Comparison of ENCODE assay signal across 9 cellular contexts in the genomic region with DNA sequence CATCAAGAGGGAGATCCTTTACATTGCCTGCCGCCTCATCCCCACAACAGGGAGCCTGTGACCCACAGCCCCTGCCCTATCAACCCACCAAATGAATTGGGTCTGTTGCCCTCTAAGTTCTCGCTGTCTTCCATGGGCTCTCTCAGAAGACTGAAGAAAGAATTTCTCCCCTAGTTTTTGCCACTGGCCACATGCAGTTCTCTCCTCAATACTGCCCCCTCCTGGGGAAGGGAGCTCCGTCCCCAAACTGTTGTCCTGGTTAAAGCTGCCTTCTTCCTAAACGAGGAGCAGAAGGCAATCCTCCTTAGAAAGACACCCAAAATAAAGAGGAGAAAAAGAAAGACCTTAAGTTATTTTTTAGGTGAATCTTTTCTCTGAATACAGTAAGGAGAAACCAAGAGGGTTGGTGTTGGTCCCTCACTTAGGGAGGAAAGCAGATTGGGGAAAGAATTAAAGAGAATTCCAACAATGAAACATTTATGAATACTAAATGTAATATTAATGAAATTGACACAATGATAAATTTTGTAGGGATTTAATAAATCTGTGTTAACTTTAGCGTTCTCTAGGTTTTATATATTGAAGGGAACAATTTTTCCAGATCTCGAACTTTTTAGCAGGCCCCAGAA. TPM values are rescaled to one million over a fixed set of nuclear protein-coding genes. Genes with fewer than 3 reads are reported as not detected.
DNase-seq lines count a peak whose midpoint lies in the region; ATAC-seq and TF ChIP-seq lines count a peak whose summit lies in the region.
"Had no signal": no experiment of that assay in that cellular context is flagged by ENCODE, and none has a peak within 500 bp of the region (broad histone marks: within the 10 kb centered on the region; RNA-seq: fewer than 3 reads in every experiment).

No MANE protein-coding gene starts in this region.

- CTCF ChIA-PET in T-cell (lab: Charles Lee) = interaction anchor here (0.6 to 3.3 kb wide), 15 partner anchors 11 to 1186 kb away, joined by 3 to 55 read pairs (median 4); no protein-coding TSS in a partner anchor

- H3K27ac ChIP-seq in coronary artery = no peak overlapping the region

- TF ChIP-seq CTCF in LNCAP (IDR thresholded peaks at IDR 0.05) (peak; percentile 82), coronary artery (IDR thresholded peaks at IDR 0.05) (peak; percentile 40), type B pancreatic cell (conservative IDR thresholded peaks at IDR 0.05) (peak; percentile 83)

- H3K9me3 Mint-ChIP-seq in T-cell (no peaks in the 10 kb centered on the region), type B pancreatic cell (no peaks in the 10 kb centered on the region)
- H3K9me3 Mint-ChIP-seq: activated naive CD4-positive, alpha-beta T cell treated with anti-CD3 and anti-CD28 coated beads, Interleukin-2, amount 50 U/mL, for 72 hours had no signal

- peak; percentile 39 for DNase-seq in G401 (ENCODE audit: low spot score)
- peak in 20 of 34 experiments; percentile 9 to 42 (median 27) for DNase-seq in T-cell
- DNase-seq in coronary artery (ENCODE audit: low spot score) = no peak
- DNase-seq in mucosa of gallbladder (ENCODE audit: low spot score) = peak; percentile 59
- no peak for DNase-seq in type B pancreatic cell (ENCODE audit: extremely low spot score, unreplicated experiment)
- DNase-seq in NCI-H2107 treated with DMSO at 0.1 percent for 48 hours (lab: John Stamatoyannopoulos, UW; ENCODE audit: unreplicated experiment) = no peak

- POLR2A ChIA-PET in T-cell (lab: Charles Lee) = interaction anchor here (0.5 to 0.8 kb wide), 3 partner anchors 8 to 170 kb away, joined by 4 to 5 read pairs (median 4); no protein-coding TSS in a partner anchor

- H3K4me3 Mint-ChIP-seq in T-cell (no peak overlapping the region), type B pancreatic cell (no peak overlapping the region)

- no peak overlapping the region for H3K27ac Mint-ChIP-seq in T-cell
- no peak overlapping the region for H3K27ac Mint-ChIP-seq in type B pancreatic cell
- H3K27ac Mint-ChIP-seq: activated naive CD4-positive, alpha-beta T cell treated with anti-CD3 and anti-CD28 coated beads, Interleukin-2, amount 50 U/mL, for 72 hours had no signal

- H3K36me3 Mint-ChIP-seq in T-cell (no peaks in the 10 kb centered on the region), type B pancreatic cell (no peaks in the 10 kb centered on the region)
- H3K36me3 Mint-ChIP-seq: activated naive CD4-positive, alpha-beta T cell treated with anti-CD3 and anti-CD28 coated beads, Interleukin-2, amount 50 U/mL, for 72 hours had no signal

- in situ Hi-C loops in G401 (cut with HindIII; ENCODE audit: low sequenced_read_pairs) = loop anchor here (25.0 kb wide), 1 partner anchor 1177 kb away; no protein-coding TSS in a partner anchor

- H3K27me3 Mint-ChIP-seq in T-cell (peaks cover 28 to 40% of the 10 kb centered on the region in 2 donors), type B pancreatic cell (peaks cover 26% of the 10 kb centered on the region)

- no peak overlapping the region for H3K4me3 ChIP-seq in coronary artery

- H3K4me1 Mint-ChIP-seq in T-cell = peaks cover 0 to 2% (median 0%) of the 10 kb centered on the region in 3 donors
- no peaks in the 10 kb centered on the region for H3K4me1 Mint-ChIP-seq in type B pancreatic cell (ENCODE audit: unreplicated experiment)

- ATAC-seq in GM21390 (IDR thresholded peaks at IDR 0.05; ENCODE audit: unreplicated experiment) (peak; percentile 57), T-cell (replicated peaks in 1 of 4) (no peak)

RNA-seq across cellular contexts. Expression of a gene that starts 31.1 kb away (rescaled TPM):
- total RNA-seq in G401 (2014; rRNA removed; shearing (Covaris generic)) = not detected in 2 replicates
- total RNA-seq in T-cell (under 1 TPM; 0.15 to 0.54 (median 0.23) TPM), mucosa of gallbladder (6.4 TPM), type B pancreatic cell (ENCODE audit: low replicate concordance) (3.2 and 19.1 TPM in 2 replicates)

Comparison
In these comparisons a context has a peak if more than half of its experiments do, and no peak if none do; other contexts are left out.
1. DNase-seq: peak in G401 (single experiment), T-cell (20 of 34) and mucosa of gallbladder (single experiment); none in coronary artery (single experiment), type B pancreatic cell (single experiment) and NCI-H2107 treated with DMSO at 0.1 percent for 48 hours (single experiment).
2. Peak in every context shown above with its lines, with median percentiles within 50 percentile points of each other: CTCF ChIP-seq.